Comparison of ENCODE assay signal across 8 cellular contexts in genomic region chr6:29628419-29629281, GRCh38. TPM values are rescaled to one million over a fixed set of nuclear protein-coding genes. Genes with fewer than 3 reads are reported as not detected.
DNase-seq lines count a peak whose midpoint lies in the region; ATAC-seq and TF ChIP-seq lines count a peak whose summit lies in the region.

No MANE protein-coding gene starts in this region.

- peak in 1 of 2 donors; percentile 32 for TF ChIP-seq POLR2A in uterus (IDR thresholded peaks at IDR 0.05)

- H3K4me2 ChIP-seq in osteoblast (ENCODE audit: insufficient read depth, low read length) = peak overlapping the region; percentile 90

- no peak for ATAC-seq in GM19397 (IDR thresholded peaks at IDR 0.05; ENCODE audit: unreplicated experiment)

- intact Hi-C loops in cardiac septum (cut with DNase I) (no loop called here), uterus (cut with DNase I; ENCODE audit: low total_unique reads) (no loop called here)

- H2AFZ ChIP-seq in osteoblast (ENCODE audit: low read length) = peak overlapping the region; percentile 85

- peak; percentile 62 for TF ChIP-seq CTCF in osteoblast (IDR thresholded peaks at IDR 0.05; ENCODE audit: extremely low read depth, low read depth, low read length)
- TF ChIP-seq CTCF in uterus (IDR thresholded peaks at IDR 0.05) = peak; percentile 50 to 80 (median 65)

- H3K36me3 ChIP-seq in osteoblast (ENCODE audit: insufficient read depth, low read length) (no peaks in the 10 kb centered on the region), uterus (no peaks in the 10 kb centered on the region)

- no peaks in the 10 kb centered on the region for H3K27me3 ChIP-seq in osteoblast (ENCODE audit: insufficient read depth, low read length)
- H3K27me3 ChIP-seq in uterus = no peaks in the 10 kb centered on the region

- DNase-seq in NCI-H1436 treated with DMSO at 0.1 percent for 48 hours (lab: John Stamatoyannopoulos, UW) (peak; percentile 26), T-helper 1 cell (peak in 4 of 5 donors; percentile 33 to 45 (median 44)), amniotic epithelial cell (ENCODE audit: low read depth) (peak; percentile 64), cardiac septum (ENCODE audit: low spot score) (peak; percentile 87), osteoblast (ENCODE audit: insufficient read length, low spot score, missing footprints) (peak; percentile 96), uterus (peak; percentile 80 to 83)

- H3K27ac ChIP-seq in osteoblast (ENCODE audit: low read depth, low read length) (peak overlapping the region; percentile 60), uterus (peak overlapping the region; percentile 90 to 91)

- H3K4me3 ChIP-seq in GM08714 (ENCODE audit: low read length) (peak overlapping the region; percentile 55; the same call in 1 of the 2 replicates), osteoblast (ENCODE audit: insufficient read depth, low read length) (peak overlapping the region; percentile 81), uterus (peak overlapping the region; percentile 69 to 77)

- H4K20me1 ChIP-seq in osteoblast (ENCODE audit: insufficient read depth, low read length) = peaks cover 12% of the 10 kb centered on the region

- H3K9me3 ChIP-seq in osteoblast (ENCODE audit: low read depth, low read length) = no peaks in the 10 kb centered on the region
- no peaks in the 10 kb centered on the region for H3K9me3 ChIP-seq in uterus

- peaks cover 3% of the 10 kb centered on the region for H3K79me2 ChIP-seq in osteoblast (ENCODE audit: insufficient read depth, low read length)

- H3K4me1 ChIP-seq in osteoblast (ENCODE audit: insufficient read depth, low read length) (peaks cover 24% of the 10 kb centered on the region), uterus (no peaks in the 10 kb centered on the region)

RNA-seq across cellular contexts. Expression of gene GABBR1, which starts 4.3 kb away (rescaled TPM):
- total RNA-seq in cardiac septum = 29.5 TPM
- 7.6 and 10.9 TPM in 2 replicates for total RNA-seq in osteoblast
- 100 to 1,000 TPM in 1 of 4 donors, 10 to 100 TPM in 3; 29.4 to 184 (median 44.6) TPM for total RNA-seq in uterus

RNA-seq across cellular contexts. Expression of gene MOG, which starts 28.2 kb away (rescaled TPM):
- total RNA-seq in cardiac septum (2.0 TPM), osteoblast (not detected in 2 replicates), uterus (not detected)

RNA-seq across cellular contexts. Expression of gene OR2H2, which starts 43.7 kb away (rescaled TPM):
- total RNA-seq in cardiac septum (not detected), osteoblast (not detected in 2 replicates), uterus (not detected)

RNA-seq across cellular contexts. Expression of gene ZFP57, which starts 52.3 kb away (rescaled TPM):
- not detected for total RNA-seq in cardiac septum
- total RNA-seq in osteoblast = 0.36 and 0.59 TPM in 2 replicates
- under 1 TPM in 1 of 4 donors, not detected in 3; 0.24 TPM for total RNA-seq in uterus

Comparison
In these comparisons a context has a peak if more than half of its experiments do, and no peak if none do; other contexts are left out.
1. DNase-seq: peak in every context shown above with its lines; median percentile 96 in osteoblast; 87 in cardiac septum; 82 in uterus; 64 in amniotic epithelial cell; 44 in T-helper 1 cell; 26 in NCI-H1436 treated with DMSO at 0.1 percent for 48 hours.